Comparison of ENCODE assay signal across 32 cellular contexts in genomic region chr11:86610559-86611341, GRCh38.
DNase-seq lines count a peak whose midpoint lies in the region; ATAC-seq and TF ChIP-seq lines count a peak whose summit lies in the region.
"Had no signal": no experiment of that assay in that cellular context is flagged by ENCODE, and none has a peak within 500 bp of the region (broad histone marks: within the 10 kb centered on the region; RNA-seq: fewer than 3 reads in every experiment).

No MANE protein-coding gene starts in this region.

- H3K27ac ChIP-seq in HUES64 (ENCODE audit: low read depth, low read length) = peak overlapping the region; percentile 37; the same call in 1 of the 2 replicates
- no peak overlapping the region for H3K27ac ChIP-seq in endodermal cell (ENCODE audit: low read depth, low read length)
- no peak overlapping the region for H3K27ac ChIP-seq in mesendoderm (ENCODE audit: low read depth, low read length)
- H3K27ac ChIP-seq: BLaER1, colonic mucosa, testis, VCaP had no signal

- no peaks in the 10 kb centered on the region for H3K27me3 ChIP-seq in HUES64 (ENCODE audit: insufficient read depth, low read length)
- no peaks in the 10 kb centered on the region for H3K27me3 ChIP-seq in endodermal cell (ENCODE audit: control insufficient read depth, insufficient read depth, low read length, poor library complexity, severe bottlenecking)
- H3K27me3 ChIP-seq in mesendoderm (ENCODE audit: insufficient read depth, low read length, poor library complexity) = no peaks in the 10 kb centered on the region
- H3K27me3 ChIP-seq: BLaER1, colonic mucosa, testis had no signal

- no peak overlapping the region for H2BK120ac ChIP-seq in mesendoderm (ENCODE audit: low read depth, low read length)

- DNase-seq in ELR (ENCODE audit: low read depth) (peak; percentile 42), endodermal cell (peak; percentile 82), mesendoderm (peak; percentile 40), NCI-H1092 treated with DMSO at 0.1 percent for 48 hours (lab: John Stamatoyannopoulos, UW) (no peak), NAMALWA (ENCODE audit: low spot score) (no peak)
- no peak for DNase-seq in effector CD8-positive, alpha-beta T cell (lab: John Stamatoyannopoulos, UW)
- DNase-seq: ACHN; activated CD4-positive, alpha-beta T cell treated with anti-CD3 and anti-CD28 coated beads, Interleukin-2, amount 10 ng/mL, durations not matched to agents 7 days and 5 days; activated CD8-positive, alpha-beta memory T cell treated with anti-CD3 and anti-CD28 coated beads, Interleukin-2, amount 10 ng/mL, durations not matched to agents 7 days and 5 days; activated naive CD4-positive, alpha-beta T cell treated with anti-CD3 and anti-CD28 coated beads for 36 hours; activated T-cell treated with anti-CD3 and anti-CD28 coated beads, Interleukin-2, amount 50 U/mL, for 72 hours; amniotic stem cell; colonic mucosa; COR-L47; DMS79 treated with DMSO at 0.1 percent for 48 hours; effector memory CD8-positive, alpha-beta T cell; HCEC 1CT; mammary epithelial cell; naive B cell; NCI-H1436; NCI-H524 treated with DMSO at 0.1 percent for 48 hours; retina; SK-N-SH; stimulated activated CD4-positive, alpha-beta T cell treated with anti-CD3 and anti-CD28 coated beads, Interleukin-4, amount 100 ng/mL, for 24 hours; stimulated activated naive B cell treated with anti-CD40 and anti-IgM and Interleukin-4, amounts not matched to agents 10 μg/mL and 1 μg/mL and 100 μg/mL, for 72 hours; testis had no signal

- no peak overlapping the region for H3K4ac ChIP-seq in mesendoderm (ENCODE audit: low read depth, low read length)

- H3K4me1 ChIP-seq in HUES64 (ENCODE audit: insufficient read depth, low read length) (peaks cover 9% of the 10 kb centered on the region), endodermal cell (ENCODE audit: control insufficient read depth, insufficient read depth, low read length) (peaks cover 7% of the 10 kb centered on the region), mesendoderm (ENCODE audit: control insufficient read depth, low read depth, low read length) (no peaks in the 10 kb centered on the region)
- H3K4me1 ChIP-seq: BLaER1, colonic mucosa had no signal

- no peaks in the 10 kb centered on the region for H3K36me3 ChIP-seq in HUES64 (ENCODE audit: insufficient read depth, low read length)
- H3K36me3 ChIP-seq in endodermal cell (ENCODE audit: control insufficient read depth, insufficient read depth, low read length) = no peaks in the 10 kb centered on the region
- no peaks in the 10 kb centered on the region for H3K36me3 ChIP-seq in mesendoderm (ENCODE audit: control insufficient read depth, insufficient read depth, low read length)
- H3K36me3 ChIP-seq: BLaER1, colonic mucosa had no signal

- no peak for ATAC-seq in GM19035 (IDR thresholded peaks at IDR 0.05; ENCODE audit: unreplicated experiment)
- ATAC-seq: activated CD8-positive, alpha-beta memory T cell treated with anti-CD3 and anti-CD28 coated beads, Interleukin-2, amount 10 ng/mL, durations not matched to agents 7 days and 5 days; activated T-cell treated with anti-CD3 and anti-CD28 coated beads, Interleukin-2, amount 50 U/mL, for 72 hours; effector memory CD8-positive, alpha-beta T cell; esophagus mucosa; GM12878; stimulated activated naive B cell treated with anti-CD40 and anti-IgM and Interleukin-4, amounts not matched to agents 10 μg/mL and 1 μg/mL and 100 μg/mL, for 72 hours had no signal

- no peaks in the 10 kb centered on the region for H3K79me1 ChIP-seq in mesendoderm (ENCODE audit: low read length)

- no peaks in the 10 kb centered on the region for H3K36me3 Mint-ChIP-seq in endodermal cell (ENCODE audit: low read depth)
- H3K36me3 Mint-ChIP-seq: activated CD8-positive, alpha-beta memory T cell treated with anti-CD3 and anti-CD28 coated beads, Interleukin-2, amount 10 ng/mL, durations not matched to agents 7 days and 5 days had no signal

- H3K4me3 Mint-ChIP-seq in endodermal cell = no peak overlapping the region
- H3K4me3 Mint-ChIP-seq: activated CD4-positive, alpha-beta T cell treated with anti-CD3 and anti-CD28 coated beads, Interleukin-2, amount 10 ng/mL, durations not matched to agents 7 days and 5 days; activated CD8-positive, alpha-beta memory T cell treated with anti-CD3 and anti-CD28 coated beads, Interleukin-2, amount 10 ng/mL, durations not matched to agents 7 days and 5 days; activated naive CD4-positive, alpha-beta T cell treated with anti-CD3 and anti-CD28 coated beads for 36 hours; activated T-cell treated with anti-CD3 and anti-CD28 coated beads, Interleukin-2, amount 50 U/mL, for 72 hours; effector memory CD8-positive, alpha-beta T cell; naive B cell; stimulated activated naive B cell treated with anti-CD40 and anti-IgM and Interleukin-4, amounts not matched to agents 10 μg/mL and 1 μg/mL and 100 μg/mL, for 72 hours had no signal

- no peaks in the 10 kb centered on the region for H3K79me2 ChIP-seq in mesendoderm (ENCODE audit: control insufficient read depth, insufficient read depth, low read length)

- peak; percentile 20 for TF ChIP-seq CTCF in endodermal cell (conservative IDR thresholded peaks at IDR 0.05)

- no peak overlapping the region for H3K4me3 ChIP-seq in HUES64 (ENCODE audit: low read length)
- peak overlapping the region; percentile 0 for H3K4me3 ChIP-seq in endodermal cell (ENCODE audit: low read length)
- no peak overlapping the region for H3K4me3 ChIP-seq in mesendoderm (ENCODE audit: low read length)
- H3K4me3 ChIP-seq: BLaER1, colonic mucosa, GM12878, testis had no signal

- H3K56ac ChIP-seq in mesendoderm (ENCODE audit: low read length) = no peak overlapping the region

- 49% methylated on average over 4 of the region's 5 CpGs for WGBS in HUES64
- 27 to 55% methylated on average over 2 to 4 of the region's 5 CpGs for WGBS in endodermal cell (ENCODE audit: insufficient coverage in 1 of 2, insufficient read length in 1 of 2), 2 experiments
- WGBS in mesendoderm (ENCODE audit: extremely low coverage, insufficient coverage, low lambda C conversion rate) = 100% methylated on average over 1 of the region's 5 CpGs

- H3K27me3 Mint-ChIP-seq in endodermal cell (ENCODE audit: insufficient read depth) = no peaks in the 10 kb centered on the region
- H3K27me3 Mint-ChIP-seq: activated CD4-positive, alpha-beta T cell treated with anti-CD3 and anti-CD28 coated beads, Interleukin-2, amount 10 ng/mL, durations not matched to agents 7 days and 5 days; effector memory CD8-positive, alpha-beta T cell; stimulated activated naive B cell treated with anti-CD40 and anti-IgM and Interleukin-4, amounts not matched to agents 10 μg/mL and 1 μg/mL and 100 μg/mL, for 72 hours had no signal

- H2AK5ac ChIP-seq in mesendoderm (ENCODE audit: low read length) = no peak overlapping the region

- peak overlapping the region; percentile 23 for H3K27ac Mint-ChIP-seq in endodermal cell
- H3K27ac Mint-ChIP-seq: activated CD4-positive, alpha-beta T cell treated with anti-CD3 and anti-CD28 coated beads, Interleukin-2, amount 10 ng/mL, durations not matched to agents 7 days and 5 days; activated CD8-positive, alpha-beta memory T cell treated with anti-CD3 and anti-CD28 coated beads, Interleukin-2, amount 10 ng/mL, durations not matched to agents 7 days and 5 days; activated naive CD4-positive, alpha-beta T cell treated with anti-CD3 and anti-CD28 coated beads for 36 hours; activated T-cell treated with anti-CD3 and anti-CD28 coated beads, Interleukin-2, amount 50 U/mL, for 72 hours; effector memory CD8-positive, alpha-beta T cell; naive B cell; stimulated activated naive B cell treated with anti-CD40 and anti-IgM and Interleukin-4, amounts not matched to agents 10 μg/mL and 1 μg/mL and 100 μg/mL, for 72 hours had no signal

- peaks cover 11% of the 10 kb centered on the region for H3K9me3 Mint-ChIP-seq in endodermal cell
- H3K9me3 Mint-ChIP-seq: effector memory CD8-positive, alpha-beta T cell had no signal

- H3K23ac ChIP-seq in mesendoderm (ENCODE audit: low read length) = no peak overlapping the region

- no peak overlapping the region for H2BK5ac ChIP-seq in mesendoderm (ENCODE audit: low read length)

- no peaks in the 10 kb centered on the region for H3K9me3 ChIP-seq in HUES64 (ENCODE audit: insufficient read depth, low read depth, low read length)
- peaks cover 10% of the 10 kb centered on the region for H3K9me3 ChIP-seq in endodermal cell (ENCODE audit: control insufficient read depth, low read length)
- H3K9me3 ChIP-seq: colonic mucosa, SK-N-SH, testis had no signal

- H3K4me2 ChIP-seq in mesendoderm (ENCODE audit: low read length) = no peak overlapping the region
- H3K4me2 ChIP-seq: BLaER1, SK-N-SH had no signal

- no peak overlapping the region for H2BK15ac ChIP-seq in mesendoderm (replicated peaks; ENCODE audit: low read depth)

- H3K4me1 Mint-ChIP-seq in endodermal cell = peaks cover 24% of the 10 kb centered on the region
- H3K4me1 Mint-ChIP-seq: activated CD8-positive, alpha-beta memory T cell treated with anti-CD3 and anti-CD28 coated beads, Interleukin-2, amount 10 ng/mL, durations not matched to agents 7 days and 5 days had no signal

- H3K9ac ChIP-seq in HUES64 (ENCODE audit: low read depth, low read length) (no peak overlapping the region), endodermal cell (ENCODE audit: extremely low read depth, low read length, poor library complexity, severe bottlenecking) (no peak overlapping the region), mesendoderm (ENCODE audit: low read length) (no peak overlapping the region)
- H3K9ac ChIP-seq: BLaER1, SK-N-SH had no signal

- H3K18ac ChIP-seq in mesendoderm (ENCODE audit: low read length) = no peak overlapping the region

- H4K5ac ChIP-seq in mesendoderm (ENCODE audit: low read length) = no peak overlapping the region

- H4K8ac ChIP-seq in mesendoderm (ENCODE audit: low read depth, low read length) = no peak overlapping the region

Comparison
In these comparisons a context has a peak if more than half of its experiments do, and no peak if none do; other contexts are left out.
1. DNase-seq: peak in ELR (single experiment), endodermal cell (single experiment) and mesendoderm (single experiment); none in effector CD8-positive, alpha-beta T cell (single experiment), NCI-H1092 treated with DMSO at 0.1 percent for 48 hours (single experiment) and NAMALWA (single experiment).